11 cellular contexts compared by ENCODE assay signal in the genomic region with DNA sequence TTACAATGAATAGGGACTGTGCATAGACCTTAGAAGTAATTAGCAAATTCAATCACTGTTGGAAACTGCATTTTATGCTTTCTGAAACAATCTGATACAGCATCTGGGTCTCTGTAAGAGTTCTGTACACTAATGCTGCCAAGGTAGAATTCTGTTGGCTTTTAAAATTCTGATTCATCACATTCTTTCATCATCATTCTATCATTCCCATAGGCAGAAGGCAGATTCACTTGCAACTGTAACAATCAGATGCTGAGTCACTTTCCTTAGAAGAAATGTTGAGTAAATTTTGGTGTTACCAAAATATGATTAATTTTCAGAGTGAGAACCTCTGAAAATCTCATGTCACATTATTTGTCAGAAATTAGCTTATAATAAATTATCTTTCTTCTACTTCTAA.
DNase-seq lines count a peak whose midpoint lies in the region; ATAC-seq, FAIRE-seq and TF ChIP-seq lines count a peak whose summit lies in the region.
"Had no signal": no experiment of that assay in that cellular context is flagged by ENCODE, and none has a peak within 500 bp of the region (broad histone marks: within the 10 kb centered on the region; RNA-seq: fewer than 3 reads in every experiment).

No MANE protein-coding gene starts in this region.

- POLR2A ChIA-PET in A549 (lab: Yijun Ruan, JAX) = no interaction called here

- H3K27ac ChIP-seq in A549 (peak overlapping the region; percentile 49 to 64; a peak in 4 of 6 replicates), GM23248 (peak overlapping the region; percentile 45)
- H3K27ac ChIP-seq: esophagus squamous epithelium had no signal

- FAIRE-seq in A549 (lab: Jason Lieb, UNC) = no peak
- FAIRE-seq in frontal cortex (lab: Jason Lieb, UNC) = no peak

- no peak for TF ChIP-seq EP300 in A549 (IDR thresholded peaks at IDR 0.05)

- in situ Hi-C loops in GM23248 (cut with MboI) = no loop called here

- no peaks in the 10 kb centered on the region for H3K27me3 ChIP-seq in GM23248 (replicated peaks; ENCODE audit: insufficient read depth)
- H3K27me3 ChIP-seq: esophagus squamous epithelium had no signal

- H3K4me1 ChIP-seq in A549 (peaks cover 23% of the 10 kb centered on the region), GM23248 (ENCODE audit: insufficient read depth) (peaks cover 14% of the 10 kb centered on the region)
- H3K4me1 ChIP-seq: esophagus squamous epithelium had no signal

- no peaks in the 10 kb centered on the region for H3K79me2 ChIP-seq in GM23248 (ENCODE audit: insufficient read depth)

- no peak for TF ChIP-seq CTCF in A549 (IDR thresholded peaks at IDR 0.05)
- TF ChIP-seq CTCF in fibroblast of mammary gland (conservative IDR thresholded peaks at IDR 0.05; ENCODE audit: control insufficient read depth, insufficient read depth, low read depth, low read length) = no peak

- TF ChIP-seq POLR2A in A549 (IDR thresholded peaks at IDR 0.05; ENCODE audit: low read length) = no peak

- peaks cover 8% of the 10 kb centered on the region; the same call in 1 of the 2 replicates for H3F3A ChIP-seq in GM23248 (ENCODE audit: insufficient read depth)

- H2AFZ ChIP-seq in GM23248 = no peak overlapping the region

- H3K4me3 ChIP-seq in A549 (no peak overlapping the region), GM23248 (no peak overlapping the region), fibroblast of mammary gland (ENCODE audit: control insufficient read depth, low read depth, low read length) (no peak overlapping the region)
- H3K4me3 ChIP-seq: esophagus squamous epithelium had no signal

- no peaks in the 10 kb centered on the region for H3K9me2 ChIP-seq in GM23248 (ENCODE audit: insufficient read depth)

- no peaks in the 10 kb centered on the region for H4K20me1 ChIP-seq in GM23248 (ENCODE audit: insufficient read depth)

- ATAC-seq in A549 (peak; percentile 80 to 85), SK-N-SH treated with all-trans-retinoic acid at 6 μM for 48 hours (peak; percentile 92)

- DNase-seq in A549 (ENCODE audit: low read depth in 1 of 2, low spot score in 1 of 2) (peak; percentile 15 to 63), GM23248 (peak; percentile 92), fibroblast of mammary gland (ENCODE audit: low read depth) (peak; percentile 90), NCI-H128 (lab: John Stamatoyannopoulos, UW; ENCODE audit: unreplicated experiment) (no peak), frontal cortex (ENCODE audit: low spot score in 2 of 2) (no peak), KG1 (lab: John Stamatoyannopoulos, UW) (no peak), amygdala (lab: John Stamatoyannopoulos, UW) (no peak)
- DNase-seq: esophagus squamous epithelium, NCI-H1436, SHP77 treated with DMSO at 0.1 percent for 48 hours had no signal

- no peaks in the 10 kb centered on the region for H3K36me3 ChIP-seq in GM23248 (ENCODE audit: low read depth)
- H3K36me3 ChIP-seq: esophagus squamous epithelium had no signal

- H3K9me3 ChIP-seq in A549 (no peaks in the 10 kb centered on the region), GM23248 (ENCODE audit: low read depth) (no peaks in the 10 kb centered on the region)
- H3K9me3 ChIP-seq: esophagus squamous epithelium had no signal

- H3K4me2 ChIP-seq in A549 (peak overlapping the region; percentile 54), GM23248 (ENCODE audit: unreplicated experiment) (peak overlapping the region; percentile 34)

- CTCF ChIA-PET in A549 (lab: Yijun Ruan, JAX) = interaction anchor here (1.3 kb wide), 1 partner anchor 11 kb away, joined by 3 read pairs; no protein-coding TSS in a partner anchor

- no peak for TF ChIP-seq RAD21 in A549 (conservative IDR thresholded peaks at IDR 0.05 in 1 of 2, IDR thresholded peaks at IDR 0.05 in 1 of 2)

- 0 out of 2 replicates have a peak overlapping the region, but pooled peaks have one; percentile 4 for H3K9ac ChIP-seq in GM23248

TF ChIP-seq in A549, 52 proteins besides CTCF, POLR2A, EP300 and RAD21:
- no peak for TF ChIP-seq ESRRA (IDR thresholded peaks at IDR 0.05; ENCODE audit: borderline replicate concordance, low read length)
- TF ChIP-seq HOXA7 (CRISPR knock-in tag; IDR thresholded peaks at IDR 0.05) = no peak
- peak; percentile 87 for TF ChIP-seq MAFK (IDR thresholded peaks at IDR 0.05; ENCODE audit: partially characterized antibody)
- peak in 1 of 2 experiments; percentile 18; a peak in 1 of 5 replicates for TF ChIP-seq JUN (IDR thresholded peaks at IDR 0.05)
- TF ChIP-seq CEBPB (IDR thresholded peaks at IDR 0.05) = peak; percentile 42 to 63; a peak in 3 of 4 replicates
- no peak for TF ChIP-seq POLR2AphosphoS2 (conservative IDR thresholded peaks at IDR 0.05; ENCODE audit: low read length)
- no peak for TF ChIP-seq MAZ (IDR thresholded peaks at IDR 0.05; ENCODE audit: borderline replicate concordance, low read depth, low read length)
- TF ChIP-seq JUNB (IDR thresholded peaks at IDR 0.05) = peak; percentile 65
- peak; percentile 59; the same call in 1 of the 2 replicates for TF ChIP-seq FOSL2 (IDR thresholded peaks at IDR 0.05)
- peak; percentile 86 for TF ChIP-seq FOSL2 (CRISPR knock-in tag; IDR thresholded peaks at IDR 0.05)

TF ChIP-seq in SK-N-SH treated with all-trans-retinoic acid at 6 μM for 48 hours, 23 proteins besides CTCF, POLR2A, EP300 and RAD21:
- TF ChIP-seq TCF4 (CRISPR knock-in tag; IDR thresholded peaks at IDR 0.05; ENCODE audit: borderline replicate concordance) = no peak
- peak; percentile 83 for TF ChIP-seq ISL1 (CRISPR knock-in tag; IDR thresholded peaks at IDR 0.05)

Comparison
In these comparisons a context has a peak if more than half of its experiments do, and no peak if none do; other contexts are left out.
1. DNase-seq: peak in A549 (2 of 2), GM23248 (single experiment) and fibroblast of mammary gland (single experiment); none in NCI-H128 (single experiment), frontal cortex (0 of 2), KG1 (single experiment) and amygdala (0 of 56).